Comparison of ENCODE assay signal across 9 cellular contexts in the genomic region with DNA sequence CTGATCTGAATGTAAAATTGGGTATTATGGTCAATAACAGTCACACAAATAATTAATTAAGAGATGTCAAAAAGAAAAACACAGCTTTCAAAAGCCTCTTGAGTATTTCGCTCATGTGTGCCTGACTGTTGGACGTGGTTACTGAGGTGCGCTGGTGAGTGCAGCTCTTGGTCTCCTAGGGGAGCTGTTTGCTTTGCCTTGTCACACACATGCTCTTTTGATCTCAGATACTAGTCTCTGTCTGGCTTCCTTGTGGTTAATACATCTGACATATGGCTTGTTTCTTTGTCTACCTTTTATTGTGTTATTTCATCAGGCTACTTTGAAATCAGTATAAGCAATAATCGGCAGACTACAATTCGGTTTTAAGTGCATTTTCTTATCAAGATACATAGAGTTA. TPM values are rescaled to one million over a fixed set of nuclear protein-coding genes. Genes with fewer than 3 reads are reported as not detected.
A peak's percentile ranks its signal among the peaks of the same experiment; 100 is the strongest.
DNase-seq lines count a peak whose midpoint lies in the region; ATAC-seq and TF ChIP-seq lines count a peak whose summit lies in the region.
"Had no signal": no experiment of that assay in that cellular context is flagged by ENCODE, and none has a peak within 500 bp of the region (broad histone marks: within the 10 kb centered on the region; RNA-seq: fewer than 3 reads in every experiment).

No MANE protein-coding gene starts in this region.

- H3K79me2 ChIP-seq in mesendoderm (ENCODE audit: control insufficient read depth, insufficient read depth, low read length) (no peaks in the 10 kb centered on the region), trophoblast cell (ENCODE audit: control insufficient read depth, insufficient read depth, low read length, poor library complexity) (no peaks in the 10 kb centered on the region)

- H3K14ac ChIP-seq in trophoblast cell (ENCODE audit: low read length): no peak overlapping the region

- no peak overlapping the region for H4K12ac ChIP-seq in trophoblast cell (ENCODE audit: low read depth, low read length)

- H3K4me3 ChIP-seq in mesendoderm (ENCODE audit: low read length): no peak overlapping the region
- H3K4me3 ChIP-seq in trophoblast cell (ENCODE audit: low read depth, low read length): no peak overlapping the region

- no peaks in the 10 kb centered on the region for H3K27me3 ChIP-seq in mesendoderm (ENCODE audit: insufficient read depth, low read length, poor library complexity)
- no peaks in the 10 kb centered on the region for H3K27me3 ChIP-seq in trophoblast cell (ENCODE audit: insufficient read depth, low read length)

- ATAC-seq in GM21381 (IDR thresholded peaks at IDR 0.05; ENCODE audit: unreplicated experiment): no peak

- WGBS in mesendoderm (ENCODE audit: extremely low coverage, insufficient coverage, low lambda C conversion rate): no CpG with 5 or more reads among the region's 5 CpGs
- WGBS in trophoblast cell (ENCODE audit: extremely low coverage, insufficient coverage, insufficient read length): no CpG with 5 or more reads among the region's 5 CpGs

- no peak overlapping the region for H2BK15ac ChIP-seq in mesendoderm (replicated peaks; ENCODE audit: low read depth)

- H2BK120ac ChIP-seq in mesendoderm (ENCODE audit: low read depth, low read length) (no peak overlapping the region), trophoblast cell (ENCODE audit: insufficient read depth, low read length, poor library complexity) (no peak overlapping the region)

- H4K5ac ChIP-seq in mesendoderm (ENCODE audit: low read length): no peak overlapping the region

- DNase-seq in GM10266 (ENCODE audit: extremely low spot score) (no peak), NCI-H128 (lab: John Stamatoyannopoulos, UW; ENCODE audit: unreplicated experiment) (peak; percentile 31), SHP77 treated with DMSO at 0.1 percent for 48 hours (lab: John Stamatoyannopoulos, UW) (peak; percentile 63), mesendoderm (peak; percentile 14), MCF 10A (ENCODE audit: unreplicated experiment) (no peak), trophoblast cell (no peak)
- DNase-seq: activated CD8-positive, alpha-beta memory T cell treated with anti-CD3 and anti-CD28 coated beads, Interleukin-2, amount 50 U/mL, for 48 hours; Kasumi-1 had no signal

- H4K8ac ChIP-seq in mesendoderm (ENCODE audit: low read depth, low read length) (no peak overlapping the region), trophoblast cell (ENCODE audit: low read depth, low read length) (no peak overlapping the region)

- H3K79me1 ChIP-seq in mesendoderm (ENCODE audit: low read length): no peaks in the 10 kb centered on the region
- H3K79me1 ChIP-seq in trophoblast cell (ENCODE audit: low read length): no peaks in the 10 kb centered on the region

- TF ChIP-seq CTCF in GM10266 (IDR thresholded peaks at IDR 0.05; ENCODE audit: control insufficient read depth, insufficient read depth, low read depth, missing control alignments) (peak; percentile 13), MCF 10A (IDR thresholded peaks at IDR 0.05; ENCODE audit: unreplicated experiment) (no peak)

- H3K27ac ChIP-seq in mesendoderm (ENCODE audit: low read depth, low read length): no peak overlapping the region
- no peak overlapping the region for H3K27ac ChIP-seq in trophoblast cell (ENCODE audit: low read depth, low read length)

- no peak overlapping the region for H4K91ac ChIP-seq in trophoblast cell (ENCODE audit: low read depth, low read length)

- H2AK5ac ChIP-seq in mesendoderm (ENCODE audit: low read length) (no peak overlapping the region), trophoblast cell (ENCODE audit: low read length) (no peak overlapping the region)

- H2BK12ac ChIP-seq in trophoblast cell (ENCODE audit: low read length): no peak overlapping the region

- no peaks in the 10 kb centered on the region for H3K9me3 ChIP-seq in trophoblast cell (ENCODE audit: insufficient read depth, low read depth, low read length)

- intact Hi-C loops in MCF 10A (cut with micrococcal nuclease): no loop called here

- no peak overlapping the region for H3K27ac Mint-ChIP-seq in MCF 10A (ENCODE audit: low read depth, unreplicated experiment)

- H3K4me1 ChIP-seq in mesendoderm (ENCODE audit: control insufficient read depth, low read depth, low read length) (no peaks in the 10 kb centered on the region), trophoblast cell (ENCODE audit: control insufficient read depth in 1 of 2, insufficient read depth in 2 of 2, low read length in 2 of 2) (no peaks in the 10 kb centered on the region)

- no peaks in the 10 kb centered on the region for H3K36me3 Mint-ChIP-seq in MCF 10A (ENCODE audit: insufficient read depth, unreplicated experiment)

- no peak overlapping the region for H3K9ac ChIP-seq in mesendoderm (ENCODE audit: low read length)
- no peak overlapping the region for H3K9ac ChIP-seq in trophoblast cell (ENCODE audit: low read length)

- H3K4me3 Mint-ChIP-seq in MCF 10A (ENCODE audit: unreplicated experiment): no peak overlapping the region

- H3K36me3 ChIP-seq in mesendoderm (ENCODE audit: control insufficient read depth, insufficient read depth, low read length) (no peaks in the 10 kb centered on the region), trophoblast cell (ENCODE audit: control insufficient read depth in 1 of 2, insufficient read depth in 2 of 2, low read length in 2 of 2) (no peaks in the 10 kb centered on the region)

- H3K23ac ChIP-seq in mesendoderm (ENCODE audit: low read length): no peak overlapping the region
- no peak overlapping the region for H3K23ac ChIP-seq in trophoblast cell (ENCODE audit: low read length)

- peaks cover 18% of the 10 kb centered on the region for H3K4me1 Mint-ChIP-seq in MCF 10A (ENCODE audit: insufficient read depth, unreplicated experiment)

- no peak overlapping the region for H2AFZ ChIP-seq in trophoblast cell (ENCODE audit: insufficient read depth, low read length, poor library complexity)

- H3K4ac ChIP-seq in mesendoderm (ENCODE audit: low read depth, low read length): no peak overlapping the region
- H3K4ac ChIP-seq in trophoblast cell (ENCODE audit: low read depth, low read length): no peak overlapping the region

- H3K27me3 Mint-ChIP-seq in MCF 10A (ENCODE audit: insufficient read depth, unreplicated experiment): no peaks in the 10 kb centered on the region

- no peaks in the 10 kb centered on the region for H3K9me3 Mint-ChIP-seq in MCF 10A (ENCODE audit: unreplicated experiment)

- H2BK5ac ChIP-seq in mesendoderm (ENCODE audit: low read length) (no peak overlapping the region), trophoblast cell (ENCODE audit: low read depth, low read length, poor library complexity) (no peak overlapping the region)

- POLR2A ChIA-PET in MCF 10A (lab: Yijun Ruan, JAX): interaction anchor here (1.5 kb wide), 1 partner anchor 191 kb away, joined by 3 read pairs; no protein-coding TSS in a partner anchor

- no peak overlapping the region for H3K18ac ChIP-seq in mesendoderm (ENCODE audit: low read length)
- H3K18ac ChIP-seq in trophoblast cell (ENCODE audit: low read length): no peak overlapping the region

- no peak overlapping the region for H3K56ac ChIP-seq in mesendoderm (ENCODE audit: low read length)

- CTCF ChIA-PET in MCF 10A (lab: Yijun Ruan, JAX): interaction anchor here (1.6 kb wide), 1 partner anchor 220 kb away, joined by 9 read pairs; no protein-coding TSS in a partner anchor

- BruUV-seq in MCF 10A (replicated peaks; lab: Mats Ljungman, UMichigan): no TSS peak

- H3K4me2 ChIP-seq in mesendoderm (ENCODE audit: low read length) (no peak overlapping the region), trophoblast cell (ENCODE audit: low read length) (no peak overlapping the region)

RNA-seq across cellular contexts. Expression of gene PCSK1, which starts 51.5 kb away (rescaled TPM):
- 0.52 TPM for polyA plus RNA-seq in mesendoderm (2013, experiment 1 of 2)
- polyA plus RNA-seq in mesendoderm (2013, experiment 2 of 2): 0.50 TPM
- 2.8 and 4.4 TPM in 2 replicates for total RNA-seq in MCF 10A (2022)
- not detected in 2 replicates for polyA plus RNA-seq in trophoblast cell (2013)

Comparison
In these comparisons a context has a peak if more than half of its experiments do, and no peak if none do; other contexts are left out.
1. DNase-seq: peak in NCI-H128 (single experiment), SHP77 treated with DMSO at 0.1 percent for 48 hours (single experiment) and mesendoderm (single experiment); none in GM10266 (single experiment), MCF 10A (single experiment) and trophoblast cell (0 of 2).